ENCODE assay signal across 13 cellular contexts in genomic region chr10:75955953-75956352, GRCh38.
"Had no signal": no experiment of that assay in that cellular context is flagged by ENCODE, and none has a peak within 500 bp of the region (broad histone marks: within the 10 kb centered on the region; RNA-seq: fewer than 3 reads in every experiment).

No MANE protein-coding gene starts in this region.

- H3K27ac ChIP-seq: adrenal gland, esophagus squamous epithelium, skin epidermis, stomach, thyroid gland, vagina had no signal

- DNase-seq: activated B cell treated with CpG ODN at 0.5 μM for 24 hours; activated CD4-positive, alpha-beta T cell treated with anti-CD3 and anti-CD28 coated beads, Interleukin-2, amount 10 ng/mL, durations not matched to agents 7 days and 5 days; activated naive CD4-positive, alpha-beta T cell treated with anti-CD3 and anti-CD28 coated beads, Interleukin-2, amount 50 U/mL, for 16 hours; activated T-cell treated with anti-CD3 and anti-CD28 coated beads for 4 hours; adrenal gland; esophagus squamous epithelium; foreskin fibroblast; left cardiac atrium; stomach; thyroid gland had no signal

- H3K4me3 ChIP-seq: adrenal gland, esophagus squamous epithelium, skin epidermis, stomach, thyroid gland, vagina had no signal

- H3K27me3 ChIP-seq: adrenal gland, esophagus squamous epithelium, stomach, thyroid gland, vagina had no signal

- H3K36me3 ChIP-seq: adrenal gland, esophagus squamous epithelium, stomach, thyroid gland, vagina had no signal

- H3K9me3 ChIP-seq: adrenal gland, esophagus squamous epithelium, stomach, thyroid gland, vagina had no signal

- H3K4me1 ChIP-seq: esophagus squamous epithelium, stomach, thyroid gland, vagina had no signal

- ATAC-seq: natural killer cell treated with Interleukin-12 subunit alpha and Interleukin-12 subunit beta and Interleukin-15 and Interleukin-18, amount 100 ng/mL, for 72 hours had no signal
